In genomic region chr11:3723014-3723708, GRCh38 we compare ENCODE assay signal across 13 cellular contexts. TPM values are rescaled to one million over a fixed set of nuclear protein-coding genes. Genes with fewer than 3 reads are reported as not detected.
DNase-seq lines count a peak whose midpoint lies in the region; ATAC-seq and TF ChIP-seq lines count a peak whose summit lies in the region.
"Had no signal": no experiment of that assay in that cellular context is flagged by ENCODE, and none has a peak within 500 bp of the region (broad histone marks: within the 10 kb centered on the region; RNA-seq: fewer than 3 reads in every experiment).

No MANE protein-coding gene starts in this region.

- peaks cover 0 to 2% (median 0%) of the 10 kb centered on the region in 11 donors for H3K9me3 Mint-ChIP-seq in naive thymus-derived CD4-positive, alpha-beta T cell
- H3K9me3 Mint-ChIP-seq: IgD-negative memory B cell had no signal

- POLR2A ChIA-PET in naive thymus-derived CD4-positive, alpha-beta T cell (lab: Charles Lee), result no interaction called here

- intact Hi-C loops in naive thymus-derived CD4-positive, alpha-beta T cell (cut with micrococcal nuclease), result no loop called here
- intact Hi-C loops in cardiac septum (cut with DNase I), result no loop called here

- H3K27me3 Mint-ChIP-seq in naive thymus-derived CD4-positive, alpha-beta T cell, result no peaks in the 10 kb centered on the region
- H3K27me3 Mint-ChIP-seq: IgD-negative memory B cell had no signal

- peaks cover 0 to 8% (median 2%) of the 10 kb centered on the region in 7 donors for H3K4me1 Mint-ChIP-seq in naive thymus-derived CD4-positive, alpha-beta T cell
- H3K4me1 Mint-ChIP-seq: IgD-negative memory B cell had no signal

- CTCF ChIA-PET in naive thymus-derived CD4-positive, alpha-beta T cell (lab: Charles Lee), result no interaction called here

- DNase-seq in AML-193 (lab: John Stamatoyannopoulos, UW) (peak; percentile 55 to 66), NB4 (ENCODE audit: low read depth) (peak; percentile 83), cardiac fibroblast (ENCODE audit: low read depth in 2 of 2) (peak; percentile 95 to 97), cardiac septum (ENCODE audit: low spot score) (no peak), NAMALWA (ENCODE audit: low spot score) (no peak), COLO668 (lab: John Stamatoyannopoulos, UW; ENCODE audit: unreplicated experiment) (no peak)
- DNase-seq in naive thymus-derived CD4-positive, alpha-beta T cell, result no peak
- DNase-seq: activated CD4-positive, alpha-beta T cell treated with anti-CD3 and anti-CD28 coated beads, Interleukin-2, amount 50 U/mL, for 48 hours; Calu3; Peyer's patch; right lobe of liver had no signal

- no peaks in the 10 kb centered on the region for H3K4me1 ChIP-seq in naive thymus-derived CD4-positive, alpha-beta T cell (ENCODE audit: control insufficient read depth in 2 of 2, insufficient read depth in 2 of 2, low read length in 2 of 2)
- H3K4me1 ChIP-seq: Peyer's patch, right lobe of liver had no signal

- H3K27ac Mint-ChIP-seq in naive thymus-derived CD4-positive, alpha-beta T cell, result peak overlapping the region in 2 of 9 donors; percentile 11 to 25
- H3K27ac Mint-ChIP-seq: IgD-negative memory B cell had no signal

- TF ChIP-seq CTCF in NB4 (IDR thresholded peaks at IDR 0.05; ENCODE audit: low read depth, low read length), result no peak
- no peak for TF ChIP-seq CTCF in cardiac fibroblast (IDR thresholded peaks at IDR 0.05; ENCODE audit: low read depth, low read length)

- peaks cover 17 to 84% (median 28%) of the 10 kb centered on the region in 3 experiments for H3K36me3 ChIP-seq in naive thymus-derived CD4-positive, alpha-beta T cell (ENCODE audit: control insufficient read depth in 2 of 3, insufficient read depth in 3 of 3, low read length in 3 of 3)

- H3K4me3 ChIP-seq in NB4 (ENCODE audit: low read depth, low read length), result no peak overlapping the region
- no peak overlapping the region for H3K4me3 ChIP-seq in cardiac fibroblast (replicated peaks in 1 of 2; ENCODE audit: low read depth in 2 of 2, low read length in 2 of 2)
- no peak overlapping the region for H3K4me3 ChIP-seq in naive thymus-derived CD4-positive, alpha-beta T cell (ENCODE audit: low read length)
- H3K4me3 ChIP-seq: Peyer's patch, right lobe of liver had no signal

- H3K4me3 Mint-ChIP-seq in naive thymus-derived CD4-positive, alpha-beta T cell, result no peak overlapping the region
- H3K4me3 Mint-ChIP-seq: IgD-negative memory B cell had no signal

- no peak overlapping the region for H3K27ac ChIP-seq in naive thymus-derived CD4-positive, alpha-beta T cell (ENCODE audit: low read depth, low read length)
- H3K27ac ChIP-seq: right lobe of liver had no signal

- no peak for TF ChIP-seq POLR2A in NB4 (IDR thresholded peaks at IDR 0.05; ENCODE audit: extremely low read depth, insufficient read length)

- no peaks in the 10 kb centered on the region for H3K27me3 ChIP-seq in naive thymus-derived CD4-positive, alpha-beta T cell (ENCODE audit: control insufficient read depth in 2 of 2, insufficient read depth in 2 of 2, low read length in 2 of 2)
- H3K27me3 ChIP-seq: Peyer's patch, right lobe of liver had no signal

- peaks cover 0 to 3% (median 0%) of the 10 kb centered on the region in 3 experiments for H3K9me3 ChIP-seq in naive thymus-derived CD4-positive, alpha-beta T cell (ENCODE audit: control insufficient read depth in 2 of 3, low read length in 3 of 3)
- H3K9me3 ChIP-seq: Peyer's patch, right lobe of liver had no signal

- peak; percentile 68 for ATAC-seq in naive thymus-derived CD4-positive, alpha-beta T cell
- ATAC-seq in HG02938 (IDR thresholded peaks at IDR 0.05; ENCODE audit: unreplicated experiment), result no peak
- ATAC-seq: right lobe of liver had no signal

- H3K36me3 Mint-ChIP-seq in naive thymus-derived CD4-positive, alpha-beta T cell, result peaks cover 19 to 61% (median 44%) of the 10 kb centered on the region in 5 donors

RNA-seq across cellular contexts. Expression of gene CHRNA10, which starts 52.0 kb away (rescaled TPM):
- 1 to 10 TPM in 3 of 5 experiments, under 1 TPM in 2; 0.56 to 5.8 (median 2.5) TPM for total RNA-seq in naive thymus-derived CD4-positive, alpha-beta T cell
- under 1 TPM in 1 of 2 donors, not detected in 1; 0.24 TPM for polyA plus RNA-seq in naive thymus-derived CD4-positive, alpha-beta T cell
- 0.89 TPM for total RNA-seq in cardiac septum

Comparison
In these comparisons a context has a peak if more than half of its experiments do, and no peak if none do; other contexts are left out.
1. DNase-seq: peak in AML-193 (2 of 2), NB4 (single experiment) and cardiac fibroblast (2 of 2); none in naive thymus-derived CD4-positive, alpha-beta T cell (0 of 9), cardiac septum (single experiment), NAMALWA (single experiment) and COLO668 (single experiment).